In the genomic region with DNA sequence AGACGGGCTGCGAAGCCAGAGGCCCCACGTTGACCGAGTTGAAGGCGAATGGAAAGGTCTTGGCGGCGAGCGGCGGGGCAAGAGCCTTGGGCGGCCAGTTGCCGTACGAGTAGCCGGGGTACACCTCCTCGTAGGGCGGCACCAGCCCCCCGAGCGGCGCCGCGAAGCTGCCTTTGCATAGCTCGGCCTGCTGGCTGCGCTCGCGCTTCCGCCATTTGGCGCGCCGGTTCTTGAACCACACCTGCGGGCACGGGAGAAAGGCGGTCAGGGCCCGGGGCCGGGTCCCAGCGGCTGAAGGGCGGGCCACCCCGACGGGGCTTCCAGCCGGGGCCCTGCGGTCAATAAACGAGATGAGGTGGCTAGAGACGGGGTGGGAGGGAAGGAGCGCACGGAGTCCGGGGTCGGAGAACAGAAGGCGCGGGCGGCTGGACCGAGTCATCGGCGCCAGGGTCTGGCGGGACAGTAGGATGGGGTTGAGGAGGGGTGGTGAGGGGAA, we compare ENCODE assay signal across 8 cellular contexts. TPM values are rescaled to one million over a fixed set of nuclear protein-coding genes. Genes with fewer than 3 reads are reported as not detected.
DNase-seq lines count a peak whose midpoint lies in the region; ATAC-seq and TF ChIP-seq lines count a peak whose summit lies in the region.

No MANE protein-coding gene starts in this region.

- no peaks in the 10 kb centered on the region; the same call in 1 of the 2 replicates for H3K9me3 ChIP-seq in AG04450 (ENCODE audit: control insufficient read depth, insufficient read depth, low read length)
- no peaks in the 10 kb centered on the region for H3K9me3 ChIP-seq in mucosa of stomach (ENCODE audit: control insufficient read depth, low read length)
- H3K9me3 ChIP-seq in tibial artery = no peaks in the 10 kb centered on the region

- H3K27ac ChIP-seq in AG04450 (ENCODE audit: low read depth, low read length) (no peak overlapping the region), tibial artery (no peak overlapping the region)

- DNase-seq in AG04450 (ENCODE audit: low read depth, low spot score) (no peak), HFF-Myc (ENCODE audit: extremely low read depth, low read depth) (no peak), tibial artery (no peak), NCI-H524 treated with DMSO at 0.1 percent for 48 hours (lab: John Stamatoyannopoulos, UW) (no peak), NAMALWA (ENCODE audit: low spot score) (no peak)
- DNase-seq in activated CD4-positive, alpha-beta T cell treated with anti-CD3 and anti-CD28 coated beads for 36 hours = peak; percentile 77
- peak; percentile 42 to 47 (median 42) for DNase-seq in effector memory CD8-positive, alpha-beta T cell

- H3K36me3 ChIP-seq in mucosa of stomach (ENCODE audit: control insufficient read depth, insufficient read depth, low read length) (no peaks in the 10 kb centered on the region), tibial artery (no peaks in the 10 kb centered on the region)

- POLR2A ChIA-PET in AG04450 (lab: Yijun Ruan, JAX) = interaction anchor here (0.7 to 1.7 kb wide), 3 partner anchors 63 to 163 kb away, joined by 3 to 6 read pairs (median 3); no protein-coding TSS in a partner anchor
- POLR2A ChIA-PET in activated CD4-positive, alpha-beta T cell treated with anti-CD3 and anti-CD28 coated beads for 36 hours (lab: Charles Lee) = interaction anchor here (0.6 to 3.7 kb wide), 11 partner anchors 10 to 201 kb away, joined by 3 to 23 read pairs (median 4); partner anchors contain the start of genes CUEDC2, GBF1 and PITX3

- no peak overlapping the region for H3K27ac Mint-ChIP-seq in activated CD4-positive, alpha-beta T cell treated with anti-CD3 and anti-CD28 coated beads for 36 hours
- no peak overlapping the region for H3K27ac Mint-ChIP-seq in effector memory CD8-positive, alpha-beta T cell

- no peaks in the 10 kb centered on the region for H3K36me3 Mint-ChIP-seq in activated CD4-positive, alpha-beta T cell treated with anti-CD3 and anti-CD28 coated beads for 36 hours (ENCODE audit: low read depth)
- H3K36me3 Mint-ChIP-seq in effector memory CD8-positive, alpha-beta T cell (ENCODE audit: insufficient read depth) = no peaks in the 10 kb centered on the region

- intact Hi-C loops in activated CD4-positive, alpha-beta T cell treated with anti-CD3 and anti-CD28 coated beads for 36 hours (cut with DNase I, micrococcal nuclease) = loop anchor here (1.0 to 5.0 kb wide), 6 partner anchors 79 to 351 kb away; partner anchors contain the start of genes NFKB2 (in 1 of the 2) and NOLC1 (in 1 of the 2)
- intact Hi-C loops in tibial artery (cut with DNase I; ENCODE audit: low total_unique reads) = no loop called here

- peaks cover 23% of the 10 kb centered on the region for H3K4me1 Mint-ChIP-seq in activated CD4-positive, alpha-beta T cell treated with anti-CD3 and anti-CD28 coated beads for 36 hours
- H3K4me1 Mint-ChIP-seq in effector memory CD8-positive, alpha-beta T cell (ENCODE audit: low read depth in 2 of 2) = peaks cover 17 to 23% of the 10 kb centered on the region in 2 donors

- H3K4me3 ChIP-seq in AG04450 (ENCODE audit: low read depth, low read length) = peak overlapping the region; percentile 49
- H3K4me3 ChIP-seq in HFF-Myc (replicated peaks; ENCODE audit: low read depth, low read length) = peak overlapping the region; percentile 23
- peak overlapping the region; percentile 36 for H3K4me3 ChIP-seq in mucosa of stomach (ENCODE audit: low read length)
- peak overlapping the region; percentile 30 to 48 for H3K4me3 ChIP-seq in tibial artery

- CTCF ChIA-PET in AG04450 (lab: Charles Lee) = interaction anchor here (0.6 to 10.8 kb wide), 21 partner anchors 9 to 1095 kb away, joined by 3 to 442 read pairs (median 8); partner anchors contain the start of genes FBXL15 and PITX3
- CTCF ChIA-PET in activated CD4-positive, alpha-beta T cell treated with anti-CD3 and anti-CD28 coated beads for 36 hours (lab: Charles Lee) = interaction anchor here (0.7 to 16.9 kb wide), 48 partner anchors 8 to 1517 kb away, joined by 3 to 833 read pairs (median 5); partner anchors contain the start of genes ACTR1A, C10orf95, FBXL15 and GBF1

- H3K27me3 ChIP-seq in AG04450 (ENCODE audit: control insufficient read depth, insufficient read depth, low read length) = peaks cover 33% of the 10 kb centered on the region
- peaks cover 63% of the 10 kb centered on the region for H3K27me3 ChIP-seq in mucosa of stomach (ENCODE audit: control insufficient read depth, insufficient read depth, low read length)
- H3K27me3 ChIP-seq in tibial artery = peaks cover 3 to 70% of the 10 kb centered on the region in 2 donors

- peaks cover 44% of the 10 kb centered on the region for H3K27me3 Mint-ChIP-seq in activated CD4-positive, alpha-beta T cell treated with anti-CD3 and anti-CD28 coated beads for 36 hours
- peaks cover 35 to 66% of the 10 kb centered on the region in 2 donors for H3K27me3 Mint-ChIP-seq in effector memory CD8-positive, alpha-beta T cell

- TF ChIP-seq CTCF in AG04450 (IDR thresholded peaks at IDR 0.05; ENCODE audit: low read depth, low read length) = peak; percentile 38; the same call in 1 of the 2 replicates
- peak; percentile 8 for TF ChIP-seq CTCF in HFF-Myc (IDR thresholded peaks at IDR 0.05; ENCODE audit: low read depth, low read length, missing control alignments)
- TF ChIP-seq CTCF in tibial artery (IDR thresholded peaks at IDR 0.05) = no peak

- H3K4me1 ChIP-seq in mucosa of stomach (ENCODE audit: control insufficient read depth, insufficient read depth, low read length) (peaks cover 35% of the 10 kb centered on the region), tibial artery (peaks cover 0 to 31% (median 30%) of the 10 kb centered on the region in 4 donors)

- no peaks in the 10 kb centered on the region for H3K9me3 Mint-ChIP-seq in activated CD4-positive, alpha-beta T cell treated with anti-CD3 and anti-CD28 coated beads for 36 hours (ENCODE audit: low read depth)
- H3K9me3 Mint-ChIP-seq in effector memory CD8-positive, alpha-beta T cell = no peaks in the 10 kb centered on the region

- H3K9ac ChIP-seq in mucosa of stomach (ENCODE audit: low read length) = no peak overlapping the region

- ATAC-seq in activated CD4-positive, alpha-beta T cell treated with anti-CD3 and anti-CD28 coated beads for 36 hours = peak; percentile 9
- peak; percentile 26 for ATAC-seq in effector memory CD8-positive, alpha-beta T cell (replicated peaks)

- peak overlapping the region; percentile 63 for H3K4me3 Mint-ChIP-seq in activated CD4-positive, alpha-beta T cell treated with anti-CD3 and anti-CD28 coated beads for 36 hours
- H3K4me3 Mint-ChIP-seq in effector memory CD8-positive, alpha-beta T cell = peak overlapping the region; percentile 81 to 87

RNA-seq across cellular contexts. Expression of gene ELOVL3, which starts 4.8 kb away (rescaled TPM):
- 0.16 and 0.27 TPM in 2 replicates for polyA plus RNA-seq in AG04450 (2011; rRNA removed)
- polyA minus RNA-seq in AG04450 (2011; rRNA and poly(A)+ RNA removed) = not detected in 2 replicates
- total RNA-seq in activated CD4-positive, alpha-beta T cell treated with anti-CD3 and anti-CD28 coated beads for 36 hours = under 1 TPM in 1 of 2 experiments, not detected in 1; 0.14 TPM

RNA-seq across cellular contexts. Expression of gene PITX3, which starts 10.4 kb away (rescaled TPM):
- polyA plus RNA-seq in AG04450 (2011; rRNA removed) = not detected in 2 replicates
- polyA minus RNA-seq in AG04450 (2011; rRNA and poly(A)+ RNA removed) = not detected in 2 replicates
- total RNA-seq in activated CD4-positive, alpha-beta T cell treated with anti-CD3 and anti-CD28 coated beads for 36 hours = under 1 TPM; 0.66 to 0.81 TPM

RNA-seq across cellular contexts. Expression of gene GBF1, which starts 14.4 kb away (rescaled TPM):
- polyA plus RNA-seq in AG04450 (2011; rRNA removed) = 31.9 and 43.8 TPM in 2 replicates
- 93.0 and 115 TPM in 2 replicates for polyA minus RNA-seq in AG04450 (2011; rRNA and poly(A)+ RNA removed)
- 10 to 100 TPM; 33.1 to 37.5 TPM for total RNA-seq in activated CD4-positive, alpha-beta T cell treated with anti-CD3 and anti-CD28 coated beads for 36 hours

Comparison
In these comparisons a context has a peak if more than half of its experiments do, and no peak if none do; other contexts are left out.
1. DNase-seq: peak in activated CD4-positive, alpha-beta T cell treated with anti-CD3 and anti-CD28 coated beads for 36 hours (single experiment) and effector memory CD8-positive, alpha-beta T cell (3 of 3); none in AG04450 (single experiment), HFF-Myc (single experiment), tibial artery (0 of 2), NCI-H524 treated with DMSO at 0.1 percent for 48 hours (single experiment) and NAMALWA (single experiment).
2. CTCF ChIP-seq: peak in AG04450 (single experiment) and HFF-Myc (single experiment); none in tibial artery (0 of 2).
3. Peak in every context shown above with its lines, with median percentiles within 50 percentile points of each other: H3K4me3 ChIP-seq.